In genomic region chr3:114401346-114401745, GRCh38 we compare ENCODE assay signal across 17 cellular contexts.
DNase-seq lines count a peak whose midpoint lies in the region; ATAC-seq and TF ChIP-seq lines count a peak whose summit lies in the region.
"Had no signal": no experiment of that assay in that cellular context is flagged by ENCODE, and none has a peak within 500 bp of the region (broad histone marks: within the 10 kb centered on the region; RNA-seq: fewer than 3 reads in every experiment).

No MANE protein-coding gene starts in this region.

- H3K9me3 ChIP-seq in heart left ventricle (no peaks in the 10 kb centered on the region), right cardiac atrium (ENCODE audit: control insufficient read depth, low read length) (no peaks in the 10 kb centered on the region), body of pancreas (no peaks in the 10 kb centered on the region), gastrocnemius medialis (no peaks in the 10 kb centered on the region), stomach (no peaks in the 10 kb centered on the region)
- H3K9me3 ChIP-seq: A549, Caco-2, HAP-1 had no signal

- no peak for DNase-seq in heart left ventricle
- no peak for DNase-seq in right cardiac atrium
- no peak for DNase-seq in body of pancreas
- DNase-seq in left lobe of liver (ENCODE audit: low spot score), result no peak
- no peak for DNase-seq in gastrocnemius medialis
- no peak for DNase-seq in central memory CD4-positive, alpha-beta T cell
- no peak for DNase-seq in activated gamma-delta T cell (lab: John Stamatoyannopoulos, UW)
- no peak for DNase-seq in stomach
- DNase-seq: Caco-2; Kasumi-1; NCI-H2029 treated with DMSO at 0.1 percent for 48 hours; NCI-H226; NK-92 treated with Interleukin-12 subunit alpha and Interleukin-12 subunit beta, amount 100 ng/mL, for 24 hours; OCI-M1; RPMI8226 had no signal

- peak in 2 of 4 donors; percentile 2 to 15 for ATAC-seq in heart left ventricle
- ATAC-seq in right cardiac atrium, result no peak
- ATAC-seq in body of pancreas, result no peak
- peak; percentile 56 for ATAC-seq in left lobe of liver
- no peak for ATAC-seq in gastrocnemius medialis

- TF ChIP-seq CTCF in heart left ventricle (IDR thresholded peaks at IDR 0.05) (no peak), body of pancreas (IDR thresholded peaks at IDR 0.05) (no peak), gastrocnemius medialis (IDR thresholded peaks at IDR 0.05 in 4 of 5, conservative IDR thresholded peaks at IDR 0.05 in 1 of 5) (no peak), stomach (IDR thresholded peaks at IDR 0.05) (no peak)

- TF ChIP-seq POLR2A in heart left ventricle (IDR thresholded peaks at IDR 0.05), result no peak
- no peak for TF ChIP-seq POLR2A in body of pancreas (IDR thresholded peaks at IDR 0.05)
- TF ChIP-seq POLR2A in gastrocnemius medialis (IDR thresholded peaks at IDR 0.05), result no peak
- no peak for TF ChIP-seq POLR2A in stomach (IDR thresholded peaks at IDR 0.05)

- H3K4me1 ChIP-seq in heart left ventricle (peaks cover 3 to 51% (median 30%) of the 10 kb centered on the region in 12 donors), right cardiac atrium (ENCODE audit: control insufficient read depth, insufficient read depth, low read length) (peaks cover 6% of the 10 kb centered on the region), body of pancreas (peaks cover 4% of the 10 kb centered on the region), gastrocnemius medialis (peaks cover 68 to 76% of the 10 kb centered on the region in 2 donors), stomach (peaks cover 0 to 31% (median 17%) of the 10 kb centered on the region in 4 donors)
- H3K4me1 ChIP-seq: A549, Caco-2, HAP-1 had no signal

- in situ Hi-C loops in gastrocnemius medialis (cut with MboI; ENCODE audit: low sequenced_read_pairs in 4 of 4), result loop anchor here in 1 of 4 donors (25.0 kb wide), 1 partner anchor 211 kb away; no protein-coding TSS in a partner anchor

- H3K36me3 ChIP-seq in heart left ventricle (no peaks in the 10 kb centered on the region), body of pancreas (replicated peaks in 1 of 2; ENCODE audit: insufficient read depth in 1 of 2, low read depth in 2 of 2) (no peaks in the 10 kb centered on the region), gastrocnemius medialis (no peaks in the 10 kb centered on the region), stomach (no peaks in the 10 kb centered on the region)
- H3K36me3 ChIP-seq: HAP-1 had no signal

- H3K27me3 ChIP-seq in heart left ventricle (no peaks in the 10 kb centered on the region), right cardiac atrium (ENCODE audit: control insufficient read depth, insufficient read depth) (no peaks in the 10 kb centered on the region), body of pancreas (no peaks in the 10 kb centered on the region), gastrocnemius medialis (no peaks in the 10 kb centered on the region), stomach (no peaks in the 10 kb centered on the region)

- H3K4me3 ChIP-seq in heart left ventricle (no peak overlapping the region), right cardiac atrium (ENCODE audit: low read length) (no peak overlapping the region), body of pancreas (no peak overlapping the region), gastrocnemius medialis (no peak overlapping the region), stomach (no peak overlapping the region)
- H3K4me3 ChIP-seq: A549, HAP-1 had no signal

- intact Hi-C loops in heart left ventricle (cut with DNase I) (loop anchor here in 1 of 10 donors (1.0 kb wide), 1 partner anchor 10 kb away; no protein-coding TSS in a partner anchor), right cardiac atrium (cut with DNase I) (no loop called here), body of pancreas (cut with DNase I) (no loop called here), gastrocnemius medialis (cut with DNase I; ENCODE audit: low total_unique reads) (loop anchor here (2.0 kb wide), 1 partner anchor 15 kb away; no protein-coding TSS in a partner anchor), stomach (cut with DNase I; ENCODE audit: low total_unique reads) (no loop called here)

- H3K27ac ChIP-seq in heart left ventricle (peak overlapping the region in 8 of 12 donors; percentile 7 to 81 (median 54)), right cardiac atrium (ENCODE audit: low read length) (no peak overlapping the region), body of pancreas (peak overlapping the region; percentile 52 to 76 (median 70)), gastrocnemius medialis (peak overlapping the region; percentile 73 to 80 (median 74)), stomach (no peak overlapping the region)
- H3K27ac ChIP-seq: A549 had no signal

- TF ChIP-seq EP300 in stomach (IDR thresholded peaks at IDR 0.05), result no peak

- WGBS in heart left ventricle, 4 donors, result 74 to 87% (median 84%) methylated on average over 3 of the region's 3 CpGs
- 90% methylated on average over 3 of the region's 3 CpGs for WGBS in right cardiac atrium
- 79 to 84% methylated on average over 3 of the region's 3 CpGs for WGBS in body of pancreas, 2 donors
- 82 to 98% (median 95%) methylated on average over 3 of the region's 3 CpGs for WGBS in stomach, 5 donors

Comparison
In these comparisons a context has a peak if more than half of its experiments do, and no peak if none do; other contexts are left out.
1. H3K27ac ChIP-seq: peak in heart left ventricle (8 of 12), body of pancreas (4 of 4) and gastrocnemius medialis (4 of 4); none in right cardiac atrium (single experiment) and stomach (0 of 5).